ENCODE assay signal across 15 cellular contexts in the genomic region with DNA sequence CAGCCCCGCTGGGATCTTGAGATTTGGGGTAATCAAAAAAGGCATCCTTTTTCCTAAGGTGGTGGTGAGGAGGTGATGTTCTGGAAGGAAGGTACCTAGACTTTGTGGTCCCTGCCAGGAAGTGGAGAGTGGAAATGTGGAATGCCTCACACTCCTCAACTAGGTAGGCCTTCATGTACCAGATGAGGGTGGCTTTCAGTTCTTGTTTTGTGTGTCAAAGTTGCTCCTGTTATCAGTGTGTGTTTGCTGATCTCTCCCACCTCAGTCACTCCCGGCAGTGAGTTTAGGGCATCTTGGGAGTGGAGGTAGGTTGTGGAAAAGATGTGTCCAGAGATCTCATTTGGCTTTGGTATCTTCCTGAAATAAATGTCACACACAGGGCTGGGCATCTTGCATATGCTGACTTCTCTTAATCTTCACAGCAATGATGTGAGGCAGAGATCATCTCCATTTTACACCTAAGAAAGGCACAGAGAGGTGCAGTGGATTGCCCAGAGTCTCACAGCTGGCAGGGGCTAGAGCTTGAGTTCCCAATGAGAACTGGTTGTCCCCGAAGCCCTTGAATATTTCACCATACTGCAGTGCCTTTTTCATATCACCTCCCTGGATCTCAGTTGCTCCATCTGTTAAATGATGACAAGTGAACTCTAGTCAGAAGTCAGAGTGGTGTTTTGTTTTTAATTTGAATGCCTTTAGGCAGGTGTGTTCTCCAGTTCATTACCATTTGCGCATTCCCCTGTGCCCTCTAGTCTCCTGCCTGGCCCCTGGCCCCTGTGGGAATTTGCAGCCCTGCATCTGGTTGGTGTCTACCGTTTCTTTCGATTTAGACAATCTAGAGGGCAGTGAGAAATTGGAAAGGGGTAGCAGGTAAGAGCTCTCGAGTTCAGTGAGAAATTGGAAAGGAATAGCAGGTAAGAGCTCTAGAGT. TPM values are rescaled to one million over a fixed set of nuclear protein-coding genes. Genes with fewer than 3 reads are reported as not detected.
A peak's percentile ranks its signal among the peaks of the same experiment; 100 is the strongest.
DNase-seq lines count a peak whose midpoint lies in the region; ATAC-seq and TF ChIP-seq lines count a peak whose summit lies in the region.
"Had no signal": no experiment of that assay in that cellular context is flagged by ENCODE, and none has a peak within 500 bp of the region (broad histone marks: within the 10 kb centered on the region; RNA-seq: fewer than 3 reads in every experiment).

No MANE protein-coding gene starts in this region.

- H3K9me3 ChIP-seq in DOHH2 (ENCODE audit: control insufficient read depth, insufficient read depth, low read length) (no peaks in the 10 kb centered on the region), ovary (no peaks in the 10 kb centered on the region)
- H3K9me3 ChIP-seq: colonic mucosa had no signal

- POLR2A ChIA-PET in MCF 10A (lab: Yijun Ruan, JAX) = interaction anchor here (0.6 to 1.2 kb wide), 3 partner anchors 9 to 25 kb away, joined by 3 to 4 read pairs (median 3); no protein-coding TSS in a partner anchor

- H4K20me1 ChIP-seq in DOHH2 (ENCODE audit: control insufficient read depth, insufficient read depth, low read depth, low read length) (no peaks in the 10 kb centered on the region), GM23338 (replicated peaks; ENCODE audit: insufficient read depth) (no peaks in the 10 kb centered on the region; the same call in 1 of the 2 replicates)

- BruUV-seq in MCF 10A (replicated peaks; lab: Mats Ljungman, UMichigan) = no TSS peak

- H3K9me3 Mint-ChIP-seq in GM23338 (no peaks in the 10 kb centered on the region), MCF 10A (ENCODE audit: unreplicated experiment) (no peaks in the 10 kb centered on the region)
- no peaks in the 10 kb centered on the region for H3K9me3 Mint-ChIP-seq in activated naive CD8-positive, alpha-beta T cell treated with anti-CD3 and anti-CD28 coated beads, Interleukin-2, amount 50 U/mL, for 24 hours
- H3K9me3 Mint-ChIP-seq: CD4-positive, alpha-beta T cell; naive thymus-derived CD8-positive, alpha-beta T cell had no signal

- H3K27me3 Mint-ChIP-seq in GM23338 (ENCODE audit: insufficient read depth, low read depth, poor library complexity) (peaks cover 9% of the 10 kb centered on the region), MCF 10A (ENCODE audit: insufficient read depth, unreplicated experiment) (no peaks in the 10 kb centered on the region)
- no peaks in the 10 kb centered on the region for H3K27me3 Mint-ChIP-seq in activated naive CD8-positive, alpha-beta T cell treated with anti-CD3 and anti-CD28 coated beads, Interleukin-2, amount 50 U/mL, for 24 hours
- H3K27me3 Mint-ChIP-seq: CD4-positive, alpha-beta T cell; naive thymus-derived CD8-positive, alpha-beta T cell had no signal

- intact Hi-C loops in ovary (cut with DNase I) (no loop called here), MCF 10A (cut with micrococcal nuclease) (no loop called here)

- H3K27ac Mint-ChIP-seq in GM23338 (peak overlapping the region; percentile 37), MCF 10A (ENCODE audit: low read depth, unreplicated experiment) (no peak overlapping the region)
- H3K27ac Mint-ChIP-seq in activated naive CD8-positive, alpha-beta T cell treated with anti-CD3 and anti-CD28 coated beads, Interleukin-2, amount 50 U/mL, for 24 hours = peak overlapping the region; percentile 33
- H3K27ac Mint-ChIP-seq: CD4-positive, alpha-beta T cell had no signal

- H3K79me2 ChIP-seq in DOHH2 (ENCODE audit: control insufficient read depth, low read length) (peaks cover 72% of the 10 kb centered on the region), GM23338 (replicated peaks; ENCODE audit: insufficient read depth) (no peaks in the 10 kb centered on the region)

- peaks cover 44% of the 10 kb centered on the region for H3F3A ChIP-seq in DOHH2 (ENCODE audit: control insufficient read depth, insufficient read depth)
- H3F3A ChIP-seq in GM23338 (replicated peaks; ENCODE audit: low read depth) = no peaks in the 10 kb centered on the region

- H3K27ac ChIP-seq in DOHH2 (ENCODE audit: low read depth, low read length) (peak overlapping the region; percentile 95), GM23338 (ENCODE audit: low read depth) (no peak overlapping the region), ovary (no peak overlapping the region)
- H3K27ac ChIP-seq: colonic mucosa, VCaP had no signal

- peak; percentile 36 for DNase-seq in GM23338 (ENCODE audit: low spot score)
- DNase-seq in activated naive CD8-positive, alpha-beta T cell treated with anti-CD3 and anti-CD28 coated beads, Interleukin-2, amount 50 U/mL, for 24 hours = no peak
- DNase-seq in ovary = no peak
- no peak for DNase-seq in activated CD4-positive, alpha-beta T cell treated with anti-CD3 and anti-CD28 coated beads for 48 hours
- no peak for DNase-seq in MCF 10A (ENCODE audit: unreplicated experiment)
- no peak for DNase-seq in NCI-H2081 treated with DMSO at 0.1 percent for 48 hours (lab: John Stamatoyannopoulos, UW)
- DNase-seq: activated effector memory CD4-positive, alpha-beta T cell treated with anti-CD3 and anti-CD28 coated beads, Interleukin-2, amount 50 U/mL, for 16 hours; CD4-positive, alpha-beta T cell; colonic mucosa; hypothalamus; substantia nigra had no signal

- H2AFZ ChIP-seq in GM23338 = no peak overlapping the region

- TF ChIP-seq CTCF in DOHH2 (IDR thresholded peaks at IDR 0.05; ENCODE audit: low read depth, low read length, poor library complexity, severe bottlenecking) = no peak
- no peak for TF ChIP-seq CTCF in GM23338 (conservative IDR thresholded peaks at IDR 0.05; ENCODE audit: low read depth in 2 of 2)
- TF ChIP-seq CTCF in ovary (IDR thresholded peaks at IDR 0.05) = no peak
- TF ChIP-seq CTCF in MCF 10A (IDR thresholded peaks at IDR 0.05; ENCODE audit: unreplicated experiment) = no peak

- WGBS in ovary, 3 donors = 88 to 89% (median 89%) methylated on average over 7 of the region's 7 CpGs

- no peak for TF ChIP-seq EP300 in ovary (IDR thresholded peaks at IDR 0.05)

- TF ChIP-seq POLR2A in ovary (IDR thresholded peaks at IDR 0.05) = no peak

- no peaks in the 10 kb centered on the region for H3K27me3 ChIP-seq in DOHH2 (ENCODE audit: control insufficient read depth, low read length)
- no peaks in the 10 kb centered on the region for H3K27me3 ChIP-seq in GM23338 (ENCODE audit: insufficient read depth)
- H3K27me3 ChIP-seq in ovary = no peaks in the 10 kb centered on the region
- H3K27me3 ChIP-seq: colonic mucosa had no signal

- H3K4me2 ChIP-seq in DOHH2 (ENCODE audit: low read length) (peak overlapping the region; percentile 83), GM23338 (peak overlapping the region; percentile 69)

- H3K9me2 ChIP-seq in DOHH2 (replicated peaks; ENCODE audit: control insufficient read depth, low read length) = no peaks in the 10 kb centered on the region
- no peaks in the 10 kb centered on the region for H3K9me2 ChIP-seq in GM23338 (ENCODE audit: insufficient read depth)

- H3K36me3 ChIP-seq in DOHH2 (ENCODE audit: control insufficient read depth, low read length) (peaks cover 46% of the 10 kb centered on the region), GM23338 (ENCODE audit: insufficient read depth) (no peaks in the 10 kb centered on the region), ovary (no peaks in the 10 kb centered on the region)
- H3K36me3 ChIP-seq: colonic mucosa had no signal

- ATAC-seq in GM23338 = peak; percentile 72
- no peak for ATAC-seq in activated naive CD8-positive, alpha-beta T cell treated with anti-CD3 and anti-CD28 coated beads, Interleukin-2, amount 50 U/mL, for 24 hours
- ATAC-seq in GM19035 (IDR thresholded peaks at IDR 0.05; ENCODE audit: unreplicated experiment) = no peak

- no peaks in the 10 kb centered on the region for H3K36me3 Mint-ChIP-seq in GM23338 (ENCODE audit: low read depth)
- H3K36me3 Mint-ChIP-seq in activated naive CD8-positive, alpha-beta T cell treated with anti-CD3 and anti-CD28 coated beads, Interleukin-2, amount 50 U/mL, for 24 hours (ENCODE audit: low read depth) = peaks cover 2% of the 10 kb centered on the region
- H3K36me3 Mint-ChIP-seq in MCF 10A (ENCODE audit: insufficient read depth, unreplicated experiment) = no peaks in the 10 kb centered on the region

- CTCF ChIA-PET in MCF 10A (lab: Yijun Ruan, JAX) = interaction anchor here (0.8 to 1.7 kb wide), 4 partner anchors 9 to 368 kb away, joined by 3 to 5 read pairs (median 4); no protein-coding TSS in a partner anchor

- H3K4me3 ChIP-seq in DOHH2 (ENCODE audit: low read length) (peak overlapping the region; percentile 81), GM23338 (peak overlapping the region; percentile 29), ovary (peak overlapping the region; percentile 39)
- H3K4me3 ChIP-seq: colonic mucosa had no signal

- H3K4me3 Mint-ChIP-seq in GM23338 = peak overlapping the region; percentile 4; the same call in 1 of the 3 replicates
- H3K4me3 Mint-ChIP-seq in activated naive CD8-positive, alpha-beta T cell treated with anti-CD3 and anti-CD28 coated beads, Interleukin-2, amount 50 U/mL, for 24 hours = peak overlapping the region; percentile 30
- no peak overlapping the region for H3K4me3 Mint-ChIP-seq in MCF 10A (ENCODE audit: unreplicated experiment)
- H3K4me3 Mint-ChIP-seq: CD4-positive, alpha-beta T cell had no signal

- H3K4me1 ChIP-seq in DOHH2 (ENCODE audit: control insufficient read depth, low read length) (peaks cover 100% of the 10 kb centered on the region), GM23338 (ENCODE audit: insufficient read depth) (peaks cover 16% of the 10 kb centered on the region), ovary (ENCODE audit: insufficient read depth) (peaks cover 21% of the 10 kb centered on the region)
- H3K4me1 ChIP-seq: colonic mucosa had no signal

- peaks cover 44% of the 10 kb centered on the region for H3K4me1 Mint-ChIP-seq in GM23338
- H3K4me1 Mint-ChIP-seq in activated naive CD8-positive, alpha-beta T cell treated with anti-CD3 and anti-CD28 coated beads, Interleukin-2, amount 50 U/mL, for 24 hours = peaks cover 17% of the 10 kb centered on the region
- H3K4me1 Mint-ChIP-seq in MCF 10A (ENCODE audit: insufficient read depth, unreplicated experiment) = peaks cover 10% of the 10 kb centered on the region

TF ChIP-seq in GM23338, 12 proteins besides CTCF, POLR2A, EP300 and RAD21:
- TF ChIP-seq ZNF331 (CRISPR knock-in tag; IDR thresholded peaks at IDR 0.05; ENCODE audit: low read depth) = no peak
- no peak for TF ChIP-seq EZH2 (IDR thresholded peaks at IDR 0.05; ENCODE audit: low read depth, unreplicated experiment)

RNA-seq across cellular contexts. Expression of a gene that starts 2.9 kb away (rescaled TPM):
- total RNA-seq in GM23338 (2014; rRNA removed; shearing (Covaris generic)) = 23.9 and 33.2 TPM in 2 replicates
- 29.7 and 34.9 TPM in 2 replicates for polyA plus RNA-seq in GM23338 (2016; fragmentation: Nextera tagmentation; extraction: Ambion mirVana)
- 100 to 1,000 TPM in 1 of 7 donors, 10 to 100 TPM in 6; 37.0 to 114 (median 49.9) TPM for total RNA-seq in ovary
- polyA plus RNA-seq in ovary = 10 to 100 TPM; 46.9 to 74.9 TPM
- total RNA-seq in MCF 10A (2022) = 19.2 and 24.8 TPM in 2 replicates

Comparison
In these comparisons a context has a peak if more than half of its experiments do, and no peak if none do; other contexts are left out.
1. H3K4me3 ChIP-seq: peak in every context shown above with its lines; median percentile 81 in DOHH2; 39 in ovary; 29 in GM23338.